Comparison of ENCODE assay signal across 10 cellular contexts in genomic region chr22:43293661-43294392, GRCh38. TPM values are rescaled to one million over a fixed set of nuclear protein-coding genes. Genes with fewer than 3 reads are reported as not detected.
DNase-seq lines count a peak whose midpoint lies in the region; ATAC-seq, FAIRE-seq and TF ChIP-seq lines count a peak whose summit lies in the region.
"Had no signal": no experiment of that assay in that cellular context is flagged by ENCODE, and none has a peak within 500 bp of the region (broad histone marks: within the 10 kb centered on the region; RNA-seq: fewer than 3 reads in every experiment).

No MANE protein-coding gene starts in this region.

- 19% methylated on average over 14 of the region's 15 CpGs for WGBS in K562 (ENCODE audit: insufficient coverage, low coverage, missing lambda C conversion rate)

- H3K9me1 ChIP-seq in K562 (ENCODE audit: control insufficient read depth, insufficient read depth, low read length), result peaks cover 4% of the 10 kb centered on the region

- H2AFZ ChIP-seq in K562 (ENCODE audit: low read depth, low read length), result peak overlapping the region; percentile 83

- no peaks in the 10 kb centered on the region for H3K9me3 Mint-ChIP-seq in activated CD4-positive, alpha-beta T cell treated with anti-CD3 and anti-CD28 coated beads, Interleukin-2, amount 10 ng/mL, durations not matched to agents 7 days and 5 days
- H3K9me3 Mint-ChIP-seq: CD8-positive, alpha-beta T cell had no signal

- H3K9ac ChIP-seq in K562 (ENCODE audit: insufficient read depth in 1 of 2, low read depth in 2 of 2, low read length in 2 of 2), result peak overlapping the region; percentile 27 to 81; a peak in 3 of 4 replicates

- peak; percentile 87 for FAIRE-seq in K562 (lab: Jason Lieb, UNC)

- no peaks in the 10 kb centered on the region for H3K27me3 Mint-ChIP-seq in activated CD4-positive, alpha-beta T cell treated with anti-CD3 and anti-CD28 coated beads, Interleukin-2, amount 10 ng/mL, durations not matched to agents 7 days and 5 days

- no peak overlapping the region for H3K4me3 ChIP-seq in K562

- in situ Hi-C loops in K562 (cut with MboI), result no loop called here

- peak in 2 of 3 experiments; percentile 9 to 15; a peak in 2 of 6 replicates for TF ChIP-seq CTCF in K562 (IDR thresholded peaks at IDR 0.05 in 2 of 3, conservative IDR thresholded peaks at IDR 0.05 in 1 of 3; ENCODE audit: insufficient read depth in 2 of 3, low read depth in 1 of 3, low read length in 3 of 3)

- no peaks in the 10 kb centered on the region for H3K79me2 ChIP-seq in K562 (ENCODE audit: control insufficient read depth, insufficient read depth, low read length)

- H3K27ac ChIP-seq in K562 (ENCODE audit: extremely low read depth, low read depth, low read length), result peak overlapping the region; percentile 60; the same call in 2 of the 3 replicates

- DNase-seq in AG08396 (ENCODE audit: low spot score) (peak; percentile 86), M059J (ENCODE audit: low read depth) (peak; percentile 95), K562 (ENCODE audit: extremely low read depth in 1 of 4, low spot score in 3 of 4) (peak; percentile 74 to 78 (median 77)), medulla oblongata (ENCODE audit: extremely low spot score) (peak; percentile 12), T-helper 1 cell (no peak)
- DNase-seq in activated CD4-positive, alpha-beta T cell treated with anti-CD3 and anti-CD28 coated beads, Interleukin-2, amount 10 ng/mL, durations not matched to agents 7 days and 5 days, result no peak
- no peak for DNase-seq in activated CD4-positive, alpha-beta T cell treated with anti-CD3 and anti-CD28 coated beads, Interleukin-2, amount 50 U/mL, for 4 hours
- DNase-seq: CD8-positive, alpha-beta T cell; midbrain had no signal

- CTCF ChIA-PET in K562 (lab: Yijun Ruan, JAX; ENCODE audit: low intra/inter-chr PET ratio), result no interaction called here
- CTCF ChIA-PET in activated CD4-positive, alpha-beta T cell treated with anti-CD3 and anti-CD28 coated beads, Interleukin-2, amount 10 ng/mL, durations not matched to agents 7 days and 5 days (lab: Charles Lee), result no interaction called here

- intact Hi-C loops in K562 (cut with micrococcal nuclease), result no loop called here

- H3K27ac Mint-ChIP-seq in activated CD4-positive, alpha-beta T cell treated with anti-CD3 and anti-CD28 coated beads, Interleukin-2, amount 10 ng/mL, durations not matched to agents 7 days and 5 days, result no peak overlapping the region
- H3K27ac Mint-ChIP-seq: CD8-positive, alpha-beta T cell had no signal

- POLR2A ChIA-PET in K562 (lab: Yijun Ruan, JAX), result interaction anchor here (0.5 to 1.6 kb wide), 8 partner anchors 8 to 1277 kb away, joined by 3 to 5 read pairs (median 3); no protein-coding TSS in a partner anchor
- POLR2A ChIA-PET in activated CD4-positive, alpha-beta T cell treated with anti-CD3 and anti-CD28 coated beads, Interleukin-2, amount 10 ng/mL, durations not matched to agents 7 days and 5 days (lab: Charles Lee), result no interaction called here

- no peaks in the 10 kb centered on the region for H3K36me3 ChIP-seq in K562 (ENCODE audit: control insufficient read depth, insufficient read depth, low read length)

- ATAC-seq in K562, result peak; percentile 94
- ATAC-seq in activated CD4-positive, CD25-positive, alpha-beta regulatory T cell treated with anti-CD3 and anti-CD28 coated beads, Interleukin-2, amount 50 U/mL, for 24 hours, result no peak
- ATAC-seq: CD8-positive, alpha-beta T cell had no signal

- TF ChIP-seq POLR2A in K562 (conservative IDR thresholded peaks at IDR 0.05), result no peak

- peak overlapping the region; percentile 63 for H3K4me2 ChIP-seq in K562 (ENCODE audit: insufficient read depth, low read length)

- peaks cover 8% of the 10 kb centered on the region for H3K4me1 Mint-ChIP-seq in activated CD4-positive, alpha-beta T cell treated with anti-CD3 and anti-CD28 coated beads, Interleukin-2, amount 10 ng/mL, durations not matched to agents 7 days and 5 days

- H4K20me1 ChIP-seq in K562 (replicated peaks; ENCODE audit: control insufficient read depth, insufficient read depth, low read length), result no peaks in the 10 kb centered on the region

- H3K9me3 ChIP-seq in K562 (replicated peaks; ENCODE audit: control insufficient read depth, insufficient read depth, low read depth, low read length), result no peaks in the 10 kb centered on the region

- peaks cover 0 to 8% of the 10 kb centered on the region in 2 experiments; a peak in 1 of 5 replicates for H3K27me3 ChIP-seq in K562 (ENCODE audit: control insufficient read depth in 2 of 2, insufficient read depth in 2 of 2, low read length in 2 of 2)

- TF ChIP-seq EP300 in K562 (IDR thresholded peaks at IDR 0.05; ENCODE audit: low read length), result peak; percentile 22; the same call in 1 of the 2 replicates

- BruUV-seq in K562 (replicated peaks; lab: Mats Ljungman, UMichigan), result no TSS peak

- H3K4me3 Mint-ChIP-seq in activated CD4-positive, alpha-beta T cell treated with anti-CD3 and anti-CD28 coated beads, Interleukin-2, amount 10 ng/mL, durations not matched to agents 7 days and 5 days, result no peak overlapping the region
- H3K4me3 Mint-ChIP-seq: CD8-positive, alpha-beta T cell had no signal

- no peak for TF ChIP-seq RAD21 in K562 (CRISPR knock-in tag; conservative IDR thresholded peaks at IDR 0.05 in 1 of 2, IDR thresholded peaks at IDR 0.05 in 1 of 2)

- H3K36me3 Mint-ChIP-seq in activated CD4-positive, alpha-beta T cell treated with anti-CD3 and anti-CD28 coated beads, Interleukin-2, amount 10 ng/mL, durations not matched to agents 7 days and 5 days (ENCODE audit: low read depth), result no peaks in the 10 kb centered on the region
- H3K36me3 Mint-ChIP-seq: CD8-positive, alpha-beta T cell had no signal

- peaks cover 11 to 26% of the 10 kb centered on the region in 2 experiments; a peak in 4 of 5 replicates for H3K4me1 ChIP-seq in K562 (replicated peaks in 1 of 2; ENCODE audit: control insufficient read depth in 2 of 2, insufficient read depth in 2 of 2, low read length in 2 of 2)

TF ChIP-seq in K562, 482 proteins besides CTCF, POLR2A, EP300 and RAD21 (continues in another document):
- TF ChIP-seq FOSL1 (tag; conservative IDR thresholded peaks at IDR 0.05), result peak; percentile 17; the same call in 1 of the 2 replicates
- TF ChIP-seq ZNF592 (IDR thresholded peaks at IDR 0.05), result peak; percentile 74
- TF ChIP-seq C11orf30 (IDR thresholded peaks at IDR 0.05; ENCODE audit: low read depth), result peak; percentile 80
- peak; percentile 11 to 87; a peak in 2 of 4 replicates for TF ChIP-seq FOXA3 (CRISPR knock-in tag; conservative IDR thresholded peaks at IDR 0.05 in 1 of 2, IDR thresholded peaks at IDR 0.05 in 1 of 2)

RNA-seq across cellular contexts. Expression of gene SCUBE1, which starts 49.3 kb away (rescaled TPM):
- total RNA-seq in M059J (2014; rRNA removed; shearing (Covaris generic)), result 11.5 and 17.4 TPM in 2 replicates
- 2.0 TPM in 1 of 2 replicates, not detected in the other for total RNA-seq in K562 (2011; cell fraction: chromatin; rRNA removed; ENCODE audit: low replicate concordance)
- total RNA-seq in K562 (2011; cell fraction: nucleolus; rRNA removed), result 0.17 and 0.66 TPM in 2 replicates
- 0.07 and 0.76 TPM in 2 replicates for total RNA-seq in K562 (2011; cell fraction: nucleoplasm; rRNA removed)
- under 0.01 TPM in 1 of 2 replicates, not detected in the other for total RNA-seq in K562 (2014; rRNA removed)
- not detected in 2 replicates for total RNA-seq in K562 (2014; rRNA removed; fragmentation: Illumina TruSeq; extraction: Trizol)
- total RNA-seq in K562 (2015; rRNA removed; fragmentation: Illumina TruSeq; extraction: Trizol), result 0.04 TPM in 1 of 2 replicates, not detected in the other
- 0.02 and 0.29 TPM in 2 replicates for total RNA-seq in K562 (2021)
- 0.01 and 0.47 TPM in 2 replicates for polyA plus RNA-seq in K562 (2011; rRNA removed)
- 0.19 and 0.27 TPM in 2 replicates for polyA plus RNA-seq in K562 (2011; cell fraction: cytosol; rRNA removed)
- 0.44 and 2.2 TPM in 2 replicates for polyA plus RNA-seq in K562 (2011; cell fraction: nucleus; rRNA removed)
- 0.04 and 0.11 TPM in 2 replicates for polyA plus RNA-seq in K562 (2012)
- 0.03 TPM in 1 of 2 replicates, not detected in the other for polyA plus RNA-seq in K562 (2014; fragmentation: Illumina TruSeq; extraction: Trizol)
- polyA plus RNA-seq in K562 (2014; fragmentation: Nextera tagmentation; extraction: Ambion mirVana), result not detected
- not detected in 2 replicates for polyA plus RNA-seq in K562 (2014; rRNA removed)
- 0.24 and 0.70 TPM in 2 replicates for polyA minus RNA-seq in K562 (2011; rRNA and poly(A)+ RNA removed)
- 0.76 TPM in 1 of 2 replicates, not detected in the other for polyA minus RNA-seq in K562 (2011; cell fraction: cytosol; rRNA and poly(A)+ RNA removed)
- 0.33 and 0.40 TPM in 2 replicates for polyA minus RNA-seq in K562 (2011; cell fraction: nucleus; rRNA and poly(A)+ RNA removed)
- total RNA-seq in activated CD4-positive, alpha-beta T cell treated with anti-CD3 and anti-CD28 coated beads, Interleukin-2, amount 10 ng/mL, durations not matched to agents 7 days and 5 days, result not detected
- total RNA-seq: CD8-positive, alpha-beta T cell had no signal

Comparison
In these comparisons a context has a peak if more than half of its experiments do, and no peak if none do; other contexts are left out.
1. DNase-seq: peak in AG08396 (single experiment), M059J (single experiment), K562 (4 of 4) and medulla oblongata (single experiment); none in activated CD4-positive, alpha-beta T cell treated with anti-CD3 and anti-CD28 coated beads, Interleukin-2, amount 10 ng/mL, durations not matched to agents 7 days and 5 days (single experiment), T-helper 1 cell (0 of 5) and activated CD4-positive, alpha-beta T cell treated with anti-CD3 and anti-CD28 coated beads, Interleukin-2, amount 50 U/mL, for 4 hours (0 of 2).